Comparison of ENCODE assay signal across 9 cellular contexts in the genomic region with DNA sequence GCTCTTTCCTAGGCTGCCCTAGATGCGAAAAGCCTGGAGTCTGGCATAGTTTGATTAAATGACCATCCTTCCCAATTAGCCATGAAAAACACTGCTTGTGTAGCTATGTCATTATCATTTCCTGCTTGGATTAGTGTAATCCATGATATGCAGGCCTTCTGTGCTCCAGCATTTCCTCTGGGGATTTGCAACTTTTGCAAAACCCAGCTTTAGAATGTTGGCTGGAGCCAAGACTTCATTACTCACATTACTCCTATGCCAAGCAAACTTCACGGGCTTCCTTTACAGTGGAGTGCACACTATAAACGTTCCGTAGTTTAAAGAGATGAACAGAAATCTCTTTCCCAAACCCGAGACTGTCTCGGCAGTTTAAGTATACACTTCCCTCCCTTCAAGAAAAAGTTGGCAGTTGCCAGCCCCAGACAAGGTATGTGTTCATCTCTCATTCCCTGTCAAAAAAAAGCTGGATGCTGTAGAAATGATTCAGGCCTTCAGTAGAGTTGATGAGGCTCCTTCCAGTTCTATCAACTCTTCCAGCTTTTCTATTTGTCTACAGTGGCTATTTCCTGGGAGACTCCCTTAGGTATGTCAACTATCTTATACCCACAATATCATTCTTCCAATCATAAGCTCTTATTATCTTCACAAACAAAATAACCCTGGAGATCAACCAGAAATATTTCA.
DNase-seq lines count a peak whose midpoint lies in the region; ATAC-seq and TF ChIP-seq lines count a peak whose summit lies in the region.
"Had no signal": no experiment of that assay in that cellular context is flagged by ENCODE, and none has a peak within 500 bp of the region (broad histone marks: within the 10 kb centered on the region; RNA-seq: fewer than 3 reads in every experiment).

No MANE protein-coding gene starts in this region.

- no peak for TF ChIP-seq CTCF in WERI-Rb-1 (IDR thresholded peaks at IDR 0.05; ENCODE audit: low read depth, low read length)

- ATAC-seq in HG03442 (IDR thresholded peaks at IDR 0.05; ENCODE audit: unreplicated experiment) = no peak

- H3K4me3 ChIP-seq in GM23248 (peak overlapping the region; percentile 43), WERI-Rb-1 (ENCODE audit: low read depth, low read length) (no peak overlapping the region), skeletal muscle satellite cell (ENCODE audit: low read length) (no peak overlapping the region)

- H3F3A ChIP-seq in GM23248 (ENCODE audit: insufficient read depth) = peaks cover 54% of the 10 kb centered on the region

- WGBS in GM23248 (ENCODE audit: low coverage in 1 of 2, low lambda C conversion rate in 2 of 2, missing lambda C conversion rate in 2 of 2), 2 experiments = 0 to 2% methylated on average over 6 of the region's 6 CpGs

- H3K36me3 ChIP-seq in GM23248 (ENCODE audit: low read depth) = no peaks in the 10 kb centered on the region
- no peaks in the 10 kb centered on the region; the same call in 1 of the 2 replicates for H3K36me3 ChIP-seq in WERI-Rb-1
- no peaks in the 10 kb centered on the region for H3K36me3 ChIP-seq in skeletal muscle satellite cell (ENCODE audit: insufficient read depth, low read length)

- H3K4me3 Mint-ChIP-seq in activated naive CD4-positive, alpha-beta T cell treated with anti-CD3 and anti-CD28 coated beads, Interleukin-2, amount 10 ng/mL, durations not matched to agents 7 days and 5 days = no peak overlapping the region

- peaks cover 10% of the 10 kb centered on the region for H3K36me3 Mint-ChIP-seq in activated naive CD4-positive, alpha-beta T cell treated with anti-CD3 and anti-CD28 coated beads, Interleukin-2, amount 10 ng/mL, durations not matched to agents 7 days and 5 days

- H3K27ac ChIP-seq in GM23248 = peak overlapping the region; percentile 78
- H3K27ac ChIP-seq in WERI-Rb-1 = no peak overlapping the region
- H3K27ac ChIP-seq: KMS-11 had no signal

- no peaks in the 10 kb centered on the region for H3K9me3 Mint-ChIP-seq in activated naive CD4-positive, alpha-beta T cell treated with anti-CD3 and anti-CD28 coated beads, Interleukin-2, amount 10 ng/mL, durations not matched to agents 7 days and 5 days

- CTCF ChIA-PET in activated naive CD4-positive, alpha-beta T cell treated with anti-CD3 and anti-CD28 coated beads, Interleukin-2, amount 10 ng/mL, durations not matched to agents 7 days and 5 days (lab: Charles Lee) = no interaction called here

- in situ Hi-C loops in GM23248 (cut with MboI) = no loop called here

- peaks cover 62% of the 10 kb centered on the region for H3K4me1 ChIP-seq in GM23248 (ENCODE audit: insufficient read depth)
- peaks cover 66% of the 10 kb centered on the region for H3K4me1 ChIP-seq in skeletal muscle satellite cell (ENCODE audit: control insufficient read depth, insufficient read depth, low read length)

- H3K9me2 ChIP-seq in GM23248 (ENCODE audit: insufficient read depth) = no peaks in the 10 kb centered on the region

- no peaks in the 10 kb centered on the region for H3K27me3 Mint-ChIP-seq in activated naive CD4-positive, alpha-beta T cell treated with anti-CD3 and anti-CD28 coated beads, Interleukin-2, amount 10 ng/mL, durations not matched to agents 7 days and 5 days

- H3K4me2 ChIP-seq in GM23248 (ENCODE audit: unreplicated experiment) (peak overlapping the region; percentile 78), skeletal muscle satellite cell (ENCODE audit: low read length) (peak overlapping the region; percentile 41)
- H3K4me2 ChIP-seq: KMS-11 had no signal

- peaks cover 86% of the 10 kb centered on the region for H3K79me2 ChIP-seq in GM23248 (ENCODE audit: insufficient read depth)

- no peaks in the 10 kb centered on the region for H4K20me1 ChIP-seq in GM23248 (ENCODE audit: insufficient read depth)

- peaks cover 20% of the 10 kb centered on the region for H3K4me1 Mint-ChIP-seq in activated naive CD4-positive, alpha-beta T cell treated with anti-CD3 and anti-CD28 coated beads, Interleukin-2, amount 10 ng/mL, durations not matched to agents 7 days and 5 days

- H3K27me3 ChIP-seq in GM23248 (replicated peaks; ENCODE audit: insufficient read depth) = no peaks in the 10 kb centered on the region
- no peaks in the 10 kb centered on the region for H3K27me3 ChIP-seq in WERI-Rb-1 (ENCODE audit: insufficient read depth, low read depth, severe bottlenecking)
- no peaks in the 10 kb centered on the region for H3K27me3 ChIP-seq in skeletal muscle satellite cell (ENCODE audit: control insufficient read depth, insufficient read depth, low read length)

- H3K9ac ChIP-seq in GM23248 (peak overlapping the region; percentile 57), skeletal muscle satellite cell (ENCODE audit: low read depth, low read length) (peak overlapping the region; percentile 54)
- H3K9ac ChIP-seq: KMS-11 had no signal

- DNase-seq in GM23248 (peak; percentile 98), WERI-Rb-1 (peak; percentile 28), glomerular endothelial cell (ENCODE audit: extremely low read depth, low read depth, low spot score) (peak; percentile 88), SW 1271 (lab: John Stamatoyannopoulos, UW) (no peak), RKO (ENCODE audit: low spot score) (no peak)
- DNase-seq in activated naive CD4-positive, alpha-beta T cell treated with anti-CD3 and anti-CD28 coated beads, Interleukin-2, amount 10 ng/mL, durations not matched to agents 7 days and 5 days = no peak

- peak overlapping the region; percentile 51; the same call in 1 of the 2 replicates for H2AFZ ChIP-seq in GM23248

- no peaks in the 10 kb centered on the region for H3K9me3 ChIP-seq in GM23248 (ENCODE audit: low read depth)
- H3K9me3 ChIP-seq in WERI-Rb-1 (ENCODE audit: severe bottlenecking) = no peaks in the 10 kb centered on the region
- H3K9me3 ChIP-seq in skeletal muscle satellite cell (replicated peaks; ENCODE audit: low read length) = no peaks in the 10 kb centered on the region

- H3K27ac Mint-ChIP-seq in activated naive CD4-positive, alpha-beta T cell treated with anti-CD3 and anti-CD28 coated beads, Interleukin-2, amount 10 ng/mL, durations not matched to agents 7 days and 5 days = no peak overlapping the region

Comparison
In these comparisons a context has a peak if more than half of its experiments do, and no peak if none do; other contexts are left out.
1. DNase-seq: peak in GM23248 (single experiment), WERI-Rb-1 (single experiment) and glomerular endothelial cell (single experiment); none in SW 1271 (0 of 2), activated naive CD4-positive, alpha-beta T cell treated with anti-CD3 and anti-CD28 coated beads, Interleukin-2, amount 10 ng/mL, durations not matched to agents 7 days and 5 days (single experiment) and RKO (single experiment).